19 cellular contexts compared by ENCODE assay signal in genomic region chr4:122005064-122005755, GRCh38. TPM values are rescaled to one million over a fixed set of nuclear protein-coding genes. Genes with fewer than 3 reads are reported as not detected.
DNase-seq lines count a peak whose midpoint lies in the region; ATAC-seq and TF ChIP-seq lines count a peak whose summit lies in the region.
"Had no signal": no experiment of that assay in that cellular context is flagged by ENCODE, and none has a peak within 500 bp of the region (broad histone marks: within the 10 kb centered on the region; RNA-seq: fewer than 3 reads in every experiment).

No MANE protein-coding gene starts in this region.

- H3K4me2 ChIP-seq in mesenchymal stem cell (ENCODE audit: low read length, poor library complexity, severe bottlenecking) = no peak overlapping the region

- no peaks in the 10 kb centered on the region for H3K4me1 ChIP-seq in mesenchymal stem cell (ENCODE audit: control insufficient read depth, insufficient read depth, low read depth, low read length)
- H3K4me1 ChIP-seq: upper lobe of left lung had no signal

- H3K9me3 ChIP-seq in mesenchymal stem cell (ENCODE audit: control insufficient read depth, low read length) = no peaks in the 10 kb centered on the region
- H3K9me3 ChIP-seq: upper lobe of left lung had no signal

- H4K91ac ChIP-seq in mesenchymal stem cell (ENCODE audit: low read length) = no peak overlapping the region

- H4K8ac ChIP-seq in mesenchymal stem cell (ENCODE audit: low read length) = no peak overlapping the region

- ATAC-seq in HG02763 (IDR thresholded peaks at IDR 0.05; ENCODE audit: unreplicated experiment) (no peak), GM21423 (IDR thresholded peaks at IDR 0.05; ENCODE audit: unreplicated experiment) (no peak)
- ATAC-seq: activated CD8-positive, alpha-beta T cell treated with anti-CD3 and anti-CD28 coated beads, Interleukin-2, amount 10 ng/mL, durations not matched to agents 7 days and 5 days; activated T-cell treated with anti-CD3 and anti-CD28 coated beads, Interleukin-2, amount 50 U/mL, for 72 hours; stimulated activated naive B cell treated with anti-CD40 and anti-IgM and Interleukin-4, amounts not matched to agents 10 μg/mL and 1 μg/mL and 100 μg/mL, for 72 hours had no signal

- no peak overlapping the region for H3K9ac ChIP-seq in mesenchymal stem cell (ENCODE audit: low read length)

- no peak overlapping the region for H2BK120ac ChIP-seq in mesenchymal stem cell (ENCODE audit: low read depth, low read length)

- H3K36me3 ChIP-seq in mesenchymal stem cell (ENCODE audit: control insufficient read depth in 1 of 2, insufficient read depth in 2 of 2, low read depth in 1 of 2, low read length in 2 of 2) = no peaks in the 10 kb centered on the region
- H3K36me3 ChIP-seq: upper lobe of left lung, WERI-Rb-1 had no signal

- TF ChIP-seq CTCF in coronary artery (IDR thresholded peaks at IDR 0.05) = no peak

- no peak overlapping the region for H2BK5ac ChIP-seq in mesenchymal stem cell (ENCODE audit: low read depth, low read length, poor library complexity, severe bottlenecking)

- DNase-seq in AG08396 (ENCODE audit: low spot score) (peak; percentile 67), M059J (ENCODE audit: low read depth) (peak; percentile 4), coronary artery (ENCODE audit: low spot score) (no peak), mesenchymal stem cell (peak; percentile 89), kidney glomerular epithelial cell (lab: John Stamatoyannopoulos, UW) (no peak)
- DNase-seq in effector CD8-positive, alpha-beta T cell (lab: John Stamatoyannopoulos, UW) = no peak
- DNase-seq: ACHN; activated CD8-positive, alpha-beta T cell treated with anti-CD3 and anti-CD28 coated beads, Interleukin-2, amount 10 ng/mL, durations not matched to agents 7 days and 5 days; activated naive CD8-positive, alpha-beta T cell treated with anti-CD3 and anti-CD28 coated beads for 36 hours; activated T-cell treated with anti-CD3 and anti-CD28 coated beads, Interleukin-2, amount 50 U/mL, for 72 hours; caudate nucleus; H7; left cardiac atrium; NCI-H510A treated with DMSO at 0.1 percent for 48 hours; stimulated activated naive B cell treated with anti-CD40 and anti-IgM and Interleukin-4, amounts not matched to agents 10 μg/mL and 1 μg/mL and 100 μg/mL, for 72 hours; upper lobe of left lung; WERI-Rb-1 had no signal

- H3K4ac ChIP-seq in mesenchymal stem cell (ENCODE audit: low read depth in 1 of 2, low read length in 2 of 2) = no peak overlapping the region

- 80% methylated on average over 8 of the region's 8 CpGs for WGBS in mesenchymal stem cell

- H2AK5ac ChIP-seq in mesenchymal stem cell (ENCODE audit: low read length, severe bottlenecking) = no peak overlapping the region

- no peak overlapping the region for H3K18ac ChIP-seq in mesenchymal stem cell (ENCODE audit: low read depth in 1 of 2, low read length in 2 of 2)

- peak overlapping the region in 1 of 2 donors; percentile 57 for H3K27ac ChIP-seq in coronary artery
- no peak overlapping the region for H3K27ac ChIP-seq in mesenchymal stem cell (ENCODE audit: low read length, poor library complexity, severe bottlenecking)
- H3K27ac ChIP-seq: upper lobe of left lung, WERI-Rb-1 had no signal

- H2AFZ ChIP-seq in mesenchymal stem cell (ENCODE audit: low read depth, low read length) = no peak overlapping the region

- peak overlapping the region; percentile 54 for H3K4me3 ChIP-seq in coronary artery
- H3K4me3 ChIP-seq in mesenchymal stem cell (ENCODE audit: insufficient read depth in 1 of 2, low read depth in 1 of 2, low read length in 2 of 2) = no peak overlapping the region
- H3K4me3 ChIP-seq: upper lobe of left lung had no signal

- H3K27me3 ChIP-seq in mesenchymal stem cell (ENCODE audit: control insufficient read depth in 1 of 2, insufficient read depth in 1 of 2, low read length in 2 of 2) = no peaks in the 10 kb centered on the region
- H3K27me3 ChIP-seq: upper lobe of left lung had no signal

- H2BK15ac ChIP-seq in mesenchymal stem cell (ENCODE audit: low read depth, poor library complexity, severe bottlenecking) = no peak overlapping the region

- H3K23ac ChIP-seq in mesenchymal stem cell (ENCODE audit: low read length in 2 of 2) = no peak overlapping the region

- H3K79me1 ChIP-seq in mesenchymal stem cell (replicated peaks; ENCODE audit: low read length, poor library complexity, severe bottlenecking) = no peaks in the 10 kb centered on the region

- H3K14ac ChIP-seq in mesenchymal stem cell (ENCODE audit: low read length in 2 of 2) = no peak overlapping the region

- no peak overlapping the region for H2BK12ac ChIP-seq in mesenchymal stem cell (ENCODE audit: low read length in 2 of 2)

RNA-seq across cellular contexts. Expression of gene TRPC3, which starts 53.4 kb away (rescaled TPM):
- 1.6 and 2.9 TPM in 2 replicates for total RNA-seq in M059J (2014; rRNA removed; shearing (Covaris generic))
- 0.69 TPM for polyA plus RNA-seq in mesenchymal stem cell (2013, experiment 1 of 2)
- 0.78 TPM for polyA plus RNA-seq in mesenchymal stem cell (2013, experiment 2 of 2)

Comparison
In these comparisons a context has a peak if more than half of its experiments do, and no peak if none do; other contexts are left out.
1. DNase-seq: peak in AG08396 (single experiment), M059J (single experiment) and mesenchymal stem cell (single experiment); none in coronary artery (single experiment), kidney glomerular epithelial cell (single experiment) and effector CD8-positive, alpha-beta T cell (single experiment).